In genomic region chr4:55758081-55758480, GRCh38 we compare ENCODE assay signal across 17 cellular contexts.
DNase-seq lines count a peak whose midpoint lies in the region; TF ChIP-seq lines count a peak whose summit lies in the region.
"Had no signal": no experiment of that assay in that cellular context is flagged by ENCODE, and none has a peak within 500 bp of the region (broad histone marks: within the 10 kb centered on the region; RNA-seq: fewer than 3 reads in every experiment).

No MANE protein-coding gene starts in this region.

- 0 out of 22 replicates have a peak overlapping the region, but pooled peaks of 1 of the 11 experiments have one; percentile 31 for H3K9ac ChIP-seq in BLaER1 treated with 17β-estradiol and CSF1 and Interleukin-3, amounts not matched to agents 10 nM and 100 nM

- DNase-seq in LHCN-M2 (ENCODE audit: low read depth) = peak; percentile 65
- DNase-seq in left kidney (ENCODE audit: low read depth, low spot score) = peak; percentile 6
- DNase-seq in Caco-2 = no peak
- no peak for DNase-seq in nucleus accumbens (lab: John Stamatoyannopoulos, UW)
- DNase-seq in activated CD8-positive, alpha-beta memory T cell treated with anti-CD3 and anti-CD28 coated beads for 24 hours = no peak
- no peak for DNase-seq in GM10266 (ENCODE audit: extremely low spot score)
- DNase-seq: activated CD8-positive, alpha-beta memory T cell treated with anti-CD3 and anti-CD28 coated beads, Interleukin-2, amount 10 ng/mL, durations not matched to agents 7 days and 5 days; activated naive CD4-positive, alpha-beta T cell treated with anti-CD3 and anti-CD28 coated beads for 36 hours; central memory CD4-positive, alpha-beta T cell; GDM1; heart right ventricle; KBM-7; naive B cell had no signal

- no peaks in the 10 kb centered on the region for H3K36me3 ChIP-seq in BLaER1 treated with 17β-estradiol and CSF1 and Interleukin-3, amounts not matched to agents 10 nM and 100 nM
- no peaks in the 10 kb centered on the region for H3K36me3 ChIP-seq in Caco-2 (ENCODE audit: control insufficient read depth, insufficient read depth, low read length)
- H3K36me3 ChIP-seq: heart right ventricle had no signal

- intact Hi-C loops in Caco-2 (cut with micrococcal nuclease; ENCODE audit: unreplicated experiment) = no loop called here

- CTCF ChIA-PET in Caco-2 (lab: Charles Lee) = no interaction called here

- H3K9me3 Mint-ChIP-seq in Caco-2 (ENCODE audit: unreplicated experiment) = no peaks in the 10 kb centered on the region
- H3K9me3 Mint-ChIP-seq: activated naive CD4-positive, alpha-beta T cell treated with anti-CD3 and anti-CD28 coated beads for 36 hours; naive B cell; WTC11 had no signal

- no peaks in the 10 kb centered on the region for H3K36me3 Mint-ChIP-seq in Caco-2 (ENCODE audit: insufficient read depth, unreplicated experiment)
- H3K36me3 Mint-ChIP-seq: activated CD8-positive, alpha-beta memory T cell treated with anti-CD3 and anti-CD28 coated beads, Interleukin-2, amount 10 ng/mL, durations not matched to agents 7 days and 5 days; naive B cell; WTC11 had no signal

- no peaks in the 10 kb centered on the region for H3K27me3 ChIP-seq in BLaER1 treated with 17β-estradiol and CSF1 and Interleukin-3, amounts not matched to agents 10 nM and 100 nM
- no peaks in the 10 kb centered on the region for H3K27me3 ChIP-seq in Caco-2 (replicated peaks; ENCODE audit: control insufficient read depth, insufficient read depth, low read length)
- H3K27me3 ChIP-seq: heart right ventricle had no signal

- no peak overlapping the region for H3K27ac Mint-ChIP-seq in Caco-2 (ENCODE audit: unreplicated experiment)
- H3K27ac Mint-ChIP-seq: activated CD8-positive, alpha-beta memory T cell treated with anti-CD3 and anti-CD28 coated beads, Interleukin-2, amount 10 ng/mL, durations not matched to agents 7 days and 5 days; activated naive CD4-positive, alpha-beta T cell treated with anti-CD3 and anti-CD28 coated beads for 36 hours; naive B cell; WTC11 had no signal

- POLR2A ChIA-PET in Caco-2 (lab: Charles Lee) = no interaction called here

- H3K27me3 Mint-ChIP-seq in Caco-2 (ENCODE audit: insufficient read depth, unreplicated experiment) = no peaks in the 10 kb centered on the region
- H3K27me3 Mint-ChIP-seq: naive B cell had no signal

- H4K20me1 ChIP-seq in BLaER1 treated with 17β-estradiol and CSF1 and Interleukin-3, amounts not matched to agents 10 nM and 100 nM = no peaks in the 10 kb centered on the region

- H3K4me3 ChIP-seq in BLaER1 treated with 17β-estradiol and CSF1 and Interleukin-3, amounts not matched to agents 10 nM and 100 nM = no peak overlapping the region
- no peak overlapping the region for H3K4me3 ChIP-seq in Caco-2 (ENCODE audit: low read depth, low read length)
- H3K4me3 ChIP-seq: heart right ventricle had no signal

- H3K27ac ChIP-seq in BLaER1 treated with 17β-estradiol and CSF1 and Interleukin-3, amounts not matched to agents 10 nM and 100 nM = peak overlapping the region in 6 of 11 experiments; percentile 2 to 48 (median 20); a peak in 9 of 22 replicates
- H3K27ac ChIP-seq in VCaP = peak overlapping the region; percentile 31; the same call in 1 of the 2 replicates
- H3K27ac ChIP-seq: C4-2B, heart right ventricle had no signal

- peak overlapping the region in 8 of 11 experiments; percentile 17 to 71 (median 39); a peak in 12 of 22 replicates for H3K4me2 ChIP-seq in BLaER1 treated with 17β-estradiol and CSF1 and Interleukin-3, amounts not matched to agents 10 nM and 100 nM

- H3K9me3 ChIP-seq in BLaER1 treated with 17β-estradiol and CSF1 and Interleukin-3, amounts not matched to agents 10 nM and 100 nM (replicated peaks in 1 of 11) = no peaks in the 10 kb centered on the region
- H3K9me3 ChIP-seq in Caco-2 = no peaks in the 10 kb centered on the region
- H3K9me3 ChIP-seq: heart right ventricle had no signal

- H3K4me1 ChIP-seq in BLaER1 treated with 17β-estradiol and CSF1 and Interleukin-3, amounts not matched to agents 10 nM and 100 nM = peaks cover 5 to 17% (median 14%) of the 10 kb centered on the region in 10 experiments; a peak in 17 of 20 replicates
- peaks cover 8% of the 10 kb centered on the region; the same call in 1 of the 2 replicates for H3K4me1 ChIP-seq in Caco-2

- TF ChIP-seq CTCF in VCaP (conservative IDR thresholded peaks at IDR 0.05) (no peak), Caco-2 (IDR thresholded peaks at IDR 0.05; ENCODE audit: insufficient read depth in 1 of 2, low read depth in 1 of 2, low read length in 1 of 2, severe bottlenecking in 1 of 2, unreplicated experiment in 1 of 2) (no peak), GM10266 (IDR thresholded peaks at IDR 0.05; ENCODE audit: control insufficient read depth, insufficient read depth, low read depth, missing control alignments) (no peak)

- no TSS peak for BruUV-seq in Caco-2 (replicated peaks; lab: Mats Ljungman, UMichigan)

- no peak overlapping the region for H3K4me3 Mint-ChIP-seq in Caco-2 (ENCODE audit: unreplicated experiment)
- H3K4me3 Mint-ChIP-seq: activated CD8-positive, alpha-beta memory T cell treated with anti-CD3 and anti-CD28 coated beads, Interleukin-2, amount 10 ng/mL, durations not matched to agents 7 days and 5 days; activated naive CD4-positive, alpha-beta T cell treated with anti-CD3 and anti-CD28 coated beads for 36 hours; naive B cell; WTC11 had no signal

- H3K4me1 Mint-ChIP-seq in Caco-2 (ENCODE audit: low read depth, unreplicated experiment) = peaks cover 10% of the 10 kb centered on the region
- H3K4me1 Mint-ChIP-seq: naive B cell had no signal

Comparison
In these comparisons a context has a peak if more than half of its experiments do, and no peak if none do; other contexts are left out.
1. DNase-seq: peak in LHCN-M2 (single experiment) and left kidney (single experiment); none in Caco-2 (0 of 2), nucleus accumbens (0 of 56), activated CD8-positive, alpha-beta memory T cell treated with anti-CD3 and anti-CD28 coated beads for 24 hours (single experiment) and GM10266 (single experiment).